In the genomic region with DNA sequence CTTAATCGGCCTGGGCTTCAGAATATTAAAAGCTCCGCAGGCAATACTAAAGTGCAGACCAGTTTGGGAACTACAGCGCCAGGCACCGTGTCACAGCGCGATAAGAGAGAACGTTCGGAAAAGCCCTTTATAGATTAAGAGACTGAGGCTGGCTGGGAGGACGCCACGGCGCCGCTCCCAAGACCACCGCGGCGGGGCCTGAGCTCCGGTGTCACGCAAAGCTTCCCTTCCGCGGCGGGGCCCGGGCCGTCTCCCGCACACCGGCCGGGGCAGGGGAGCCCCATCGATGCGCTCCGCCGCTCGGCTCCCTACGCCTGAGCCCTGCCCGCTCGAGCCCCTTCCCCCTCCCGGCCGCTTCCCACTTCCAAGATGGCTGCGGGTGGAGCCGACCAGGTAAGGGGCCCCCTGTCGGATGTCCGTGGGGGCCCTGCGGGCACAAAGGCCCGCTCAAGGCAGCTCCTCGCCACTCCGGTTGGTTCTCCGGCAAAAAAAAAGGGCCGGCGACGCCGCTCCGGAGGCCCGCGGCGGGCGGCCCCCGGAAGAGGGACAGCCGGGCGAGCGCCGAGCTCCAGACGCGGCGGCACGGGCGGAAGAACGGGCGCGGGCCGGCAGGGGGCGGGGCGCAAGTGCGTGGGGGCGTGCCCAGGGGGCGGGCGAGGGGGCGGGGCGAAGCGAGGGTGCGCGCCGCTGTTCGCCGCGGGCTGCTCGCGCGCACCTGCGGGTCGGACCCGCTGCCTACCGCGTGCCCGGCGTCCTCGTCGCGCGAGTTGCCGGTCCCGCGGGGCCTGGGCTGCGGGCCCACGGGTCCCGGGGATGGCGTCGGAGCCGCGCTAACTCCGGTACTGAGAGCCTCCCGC, we compare ENCODE assay signal across 8 cellular contexts. TPM values are rescaled to one million over a fixed set of nuclear protein-coding genes. Genes with fewer than 3 reads are reported as not detected.
DNase-seq lines count a peak whose midpoint lies in the region; ATAC-seq and TF ChIP-seq lines count a peak whose summit lies in the region.

Gene TBC1D14, plus strand, starts transcription at position 714 of the 857 bp plus-strand sequence. CDS start 13,564 bp downstream, outside the sequence.

- peak; percentile 98 for DNase-seq in AG20443 (ENCODE audit: low spot score)
- peak; percentile 59 for DNase-seq in NCI-H460 (ENCODE audit: extremely low read depth, low read depth)
- DNase-seq in activated CD4-positive, alpha-beta T cell treated with anti-CD3 and anti-CD28 coated beads, Interleukin-2, amount 50 U/mL, for 24 hours (ENCODE audit: low read depth in 1 of 2, low spot score in 1 of 2), result peak; percentile 77 to 83
- peak; percentile 89 for DNase-seq in dermis blood vessel endothelial cell
- DNase-seq in right lobe of liver, result peak; percentile 89 to 92 (median 90)
- peak; percentile 85 to 88 for DNase-seq in stimulated activated CD4-positive, alpha-beta T cell treated with anti-CD3 and anti-CD28 coated beads, Interleukin-4, amount 100 ng/mL, for 4 hours

- H3K27ac ChIP-seq in right lobe of liver, result peak within 1 kb of the TSS; percentile 95 to 99 (median 97)

- intact Hi-C loops in right lobe of liver (cut with DNase I), result loop anchor here in 1 of 2 donors (10.0 kb wide), 1 partner anchor 165 kb away; no protein-coding TSS in a partner anchor

- H3K4me3 ChIP-seq in right lobe of liver, result peak within 1 kb of the TSS; percentile 70 to 92 (median 74)

- TF ChIP-seq POLR2A in right lobe of liver (IDR thresholded peaks at IDR 0.05), result peak; percentile 87

- no peaks in the 10 kb centered on the region for H3K27me3 ChIP-seq in right lobe of liver

- peak; percentile 85 for ATAC-seq in GM19025 (IDR thresholded peaks at IDR 0.05; ENCODE audit: low read depth, unreplicated experiment)
- ATAC-seq in HG03280 (IDR thresholded peaks at IDR 0.05; ENCODE audit: unreplicated experiment), result peak; percentile 88
- peak; percentile 78 to 88 (median 80) for ATAC-seq in right lobe of liver

- no peaks in the 10 kb centered on the region for H3K9me3 ChIP-seq in right lobe of liver

- H3K4me1 ChIP-seq in right lobe of liver, result peaks cover 0 to 58% (median 21%) of the 10 kb centered on the region in 4 donors

- no peaks in the 10 kb centered on the region for H3K36me3 ChIP-seq in right lobe of liver

- 0% methylated on average over 23 of the region's 108 CpGs for WGBS in right lobe of liver (ENCODE audit: insufficient coverage, low coverage, low lambda C conversion rate, missing lambda C conversion rate)

- peak in 2 of 4 donors; percentile 15 to 27 for TF ChIP-seq CTCF in right lobe of liver (IDR thresholded peaks at IDR 0.05)

RNA-seq across cellular contexts. Expression of gene TBC1D14, which starts in this region (rescaled TPM):
- 22.3 and 24.7 TPM in 2 replicates for total RNA-seq in NCI-H460 (2014; rRNA removed; shearing (Covaris generic))
- polyA plus RNA-seq in NCI-H460 (2014; cell fraction: nucleus; rRNA removed), result 28.4 and 30.9 TPM in 2 replicates
- total RNA-seq in dermis blood vessel endothelial cell (28.2 and 30.0 TPM in 2 replicates), right lobe of liver (10 to 100 TPM; 14.1 to 34.8 (median 30.6) TPM)

Comparison
In these comparisons a context has a peak if more than half of its experiments do, and no peak if none do; other contexts are left out.
1. Peak in every context shown above with its lines: DNase-seq, ATAC-seq, H3K4me3 ChIP-seq and H3K27ac ChIP-seq.